In the genomic region with DNA sequence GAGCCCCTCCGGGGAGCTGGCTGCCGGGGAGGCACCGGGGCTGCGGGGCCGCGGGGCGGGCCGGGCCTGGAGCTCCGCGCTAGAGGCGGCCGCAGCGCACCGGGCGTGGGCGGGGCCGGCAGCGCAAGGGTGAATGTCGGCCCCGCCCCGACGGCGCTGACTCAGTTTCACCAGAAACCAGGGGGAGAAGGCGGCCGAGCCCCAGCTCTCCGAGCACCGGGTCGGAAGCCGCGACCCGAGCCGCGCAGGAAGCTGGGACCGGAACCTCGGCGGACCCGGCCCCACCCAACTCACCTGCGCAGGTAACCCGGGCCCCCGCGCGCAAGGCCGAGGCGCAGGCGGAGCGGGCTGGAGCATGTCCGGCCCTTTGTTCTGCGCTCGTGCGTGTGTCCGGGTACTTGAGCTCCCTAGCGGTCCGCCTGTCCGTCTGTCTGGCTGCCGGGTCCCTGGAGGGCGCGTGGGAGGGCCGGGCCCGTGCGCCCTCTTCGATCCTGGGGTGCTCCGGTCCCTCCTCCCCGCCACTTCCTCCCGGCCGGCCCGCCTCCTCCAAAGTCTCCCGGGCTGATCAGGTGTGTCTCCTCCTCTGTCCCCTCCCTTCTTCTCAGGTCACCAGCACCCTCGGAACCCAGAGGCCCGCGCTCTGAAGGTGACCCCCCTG, we compare ENCODE assay signal across 8 cellular contexts. TPM values are rescaled to one million over a fixed set of nuclear protein-coding genes. Genes with fewer than 3 reads are reported as not detected.
DNase-seq lines count a peak whose midpoint lies in the region; ATAC-seq, FAIRE-seq and TF ChIP-seq lines count a peak whose summit lies in the region.

A gene with protein sequence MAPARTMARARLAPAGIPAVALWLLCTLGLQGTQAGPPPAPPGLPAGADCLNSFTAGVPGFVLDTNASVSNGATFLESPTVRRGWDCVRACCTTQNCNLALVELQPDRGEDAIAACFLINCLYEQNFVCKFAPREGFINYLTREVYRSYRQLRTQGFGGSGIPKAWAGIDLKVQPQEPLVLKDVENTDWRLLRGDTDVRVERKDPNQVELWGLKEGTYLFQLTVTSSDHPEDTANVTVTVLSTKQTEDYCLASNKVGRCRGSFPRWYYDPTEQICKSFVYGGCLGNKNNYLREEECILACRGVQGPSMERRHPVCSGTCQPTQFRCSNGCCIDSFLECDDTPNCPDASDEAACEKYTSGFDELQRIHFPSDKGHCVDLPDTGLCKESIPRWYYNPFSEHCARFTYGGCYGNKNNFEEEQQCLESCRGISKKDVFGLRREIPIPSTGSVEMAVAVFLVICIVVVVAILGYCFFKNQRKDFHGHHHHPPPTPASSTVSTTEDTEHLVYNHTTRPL (plus strand): TSS at position 164 of the 658 bp plus-strand sequence. CDS start 507 bp downstream, outside the sequence.

- peaks cover 25% of the 10 kb centered on the region for H3K27me3 Mint-ChIP-seq in activated naive CD8-positive, alpha-beta T cell treated with anti-CD3 and anti-CD28 coated beads, Interleukin-2, amount 50 U/mL, for 24 hours

- peaks cover 3% of the 10 kb centered on the region; the same call in 1 of the 2 replicates for H3K4me1 ChIP-seq in Panc1 (ENCODE audit: control insufficient read depth, insufficient read depth, low read length)
- peaks cover 42% of the 10 kb centered on the region for H3K4me1 ChIP-seq in keratinocyte (ENCODE audit: control insufficient read depth, extremely low read depth, insufficient read depth, low read length)

- CTCF ChIA-PET in Panc1 (lab: Charles Lee) = interaction anchor here (1.1 kb wide), 1 partner anchor 13 kb away, joined by 3 read pairs; no protein-coding TSS in a partner anchor

- peaks cover 30% of the 10 kb centered on the region for H3K4me1 Mint-ChIP-seq in activated naive CD8-positive, alpha-beta T cell treated with anti-CD3 and anti-CD28 coated beads, Interleukin-2, amount 50 U/mL, for 24 hours

- dilution Hi-C loops in keratinocyte (cut with MboI; ENCODE audit: extremely low pct_ligation_motif_present, low sequenced_read_pairs) = no loop called here

- peaks cover 21% of the 10 kb centered on the region for H4K20me1 ChIP-seq in keratinocyte (ENCODE audit: control insufficient read depth, extremely low read depth, insufficient read depth, low read length)

- H3K9ac ChIP-seq in keratinocyte (ENCODE audit: control insufficient read depth, extremely low read depth, insufficient read depth, low read length) = peak within 1 kb of the TSS; percentile 85

- peaks cover 44% of the 10 kb centered on the region for H3K79me2 ChIP-seq in keratinocyte (ENCODE audit: control insufficient read depth, insufficient read depth, low read length)

- H3K9me3 ChIP-seq in Panc1 (ENCODE audit: control insufficient read depth, insufficient read depth, low read depth, low read length) (no peaks in the 10 kb centered on the region), keratinocyte (ENCODE audit: control insufficient read depth, low read depth, low read length) (no peaks in the 10 kb centered on the region)

- TF ChIP-seq CTCF in GM12864 (IDR thresholded peaks at IDR 0.05; ENCODE audit: low read depth, low read length, missing control alignments) (no peak), Panc1 (IDR thresholded peaks at IDR 0.05) (no peak), keratinocyte (optimal IDR thresholded peaks at IDR 0.05 in 1 of 3, IDR thresholded peaks at IDR 0.05 in 1 of 3, conservative IDR thresholded peaks at IDR 0.05 in 1 of 3; ENCODE audit: extremely low read depth in 1 of 3, insufficient read depth in 2 of 3, low read length in 3 of 3) (no peak)

- intact Hi-C loops in Panc1 (cut with micrococcal nuclease; ENCODE audit: unreplicated experiment) = no loop called here

- POLR2A ChIA-PET in Panc1 (lab: Charles Lee) = no interaction called here

- no peak for FAIRE-seq in keratinocyte (lab: Jason Lieb, UNC)

- DNase-seq in GM12864 (ENCODE audit: low read depth) (no peak), Panc1 (ENCODE audit: low read depth, low spot score) (no peak), keratinocyte (ENCODE audit: low read depth, low spot score) (peak; percentile 55), NCI-H2029 treated with DMSO at 0.1 percent for 48 hours (lab: John Stamatoyannopoulos, UW) (no peak)
- peak; percentile 85 for DNase-seq in activated naive CD8-positive, alpha-beta T cell treated with anti-CD3 and anti-CD28 coated beads, Interleukin-2, amount 50 U/mL, for 24 hours
- peak; percentile 64 to 74 for DNase-seq in stimulated activated CD4-positive, alpha-beta T cell treated with anti-CD3 and anti-CD28 coated beads, Interleukin-2, amount 100 ng/mL, for 48 hours

- peak within 1 kb of the TSS; percentile 72 for H3K4me3 ChIP-seq in GM12864 (ENCODE audit: low read depth, low read length)
- peak within 1 kb of the TSS; percentile 43 to 53 for H3K4me3 ChIP-seq in Panc1 (ENCODE audit: low read depth in 2 of 2, low read length in 2 of 2)
- H3K4me3 ChIP-seq in keratinocyte (ENCODE audit: control insufficient read depth in 2 of 3, extremely low read depth in 1 of 3, insufficient read depth in 2 of 3, low read depth in 1 of 3, low read length in 3 of 3) = peak within 1 kb of the TSS; percentile 79 to 99 (median 95)

- peaks cover 2% of the 10 kb centered on the region; the same call in 1 of the 2 replicates for H3K36me3 ChIP-seq in Panc1 (ENCODE audit: control insufficient read depth, insufficient read depth, low read length)
- H3K36me3 ChIP-seq in keratinocyte (ENCODE audit: control insufficient read depth in 2 of 2, extremely low read depth in 1 of 2, insufficient read depth in 2 of 2, low read length in 2 of 2) = peaks cover 1 to 20% of the 10 kb centered on the region in 2 experiments

- BruUV-seq in Panc1 (replicated peaks; lab: Mats Ljungman, UMichigan) = no TSS peak

- H3K9me1 ChIP-seq in keratinocyte (ENCODE audit: control insufficient read depth, extremely low read depth, insufficient read depth, low read length) = peaks cover 4% of the 10 kb centered on the region

- H3K27me3 ChIP-seq in Panc1 (ENCODE audit: control insufficient read depth, insufficient read depth, low read length) (peaks cover 5% of the 10 kb centered on the region; the same call in 1 of the 2 replicates), keratinocyte (ENCODE audit: control insufficient read depth, extremely low read depth, insufficient read depth, low read length) (no peaks in the 10 kb centered on the region)

- peak within 1 kb of the TSS; percentile 86 for H3K4me3 Mint-ChIP-seq in activated naive CD8-positive, alpha-beta T cell treated with anti-CD3 and anti-CD28 coated beads, Interleukin-2, amount 50 U/mL, for 24 hours

- no peak within 1 kb of the TSS for H3K27ac ChIP-seq in Panc1 (ENCODE audit: low read length)
- peak within 1 kb of the TSS; percentile 92 for H3K27ac ChIP-seq in keratinocyte (ENCODE audit: control insufficient read depth, insufficient read depth, low read length)

- H3K36me3 Mint-ChIP-seq in activated naive CD8-positive, alpha-beta T cell treated with anti-CD3 and anti-CD28 coated beads, Interleukin-2, amount 50 U/mL, for 24 hours (ENCODE audit: low read depth) = peaks cover 3% of the 10 kb centered on the region

- peak within 1 kb of the TSS; percentile 97 for H3K4me2 ChIP-seq in keratinocyte (ENCODE audit: control insufficient read depth, extremely low read depth, insufficient read depth, low read depth, low read length)

- peak; percentile 42 for ATAC-seq in Panc1
- ATAC-seq in activated naive CD8-positive, alpha-beta T cell treated with anti-CD3 and anti-CD28 coated beads, Interleukin-2, amount 50 U/mL, for 24 hours = peak; percentile 83
- no peak for ATAC-seq in GM18517 (IDR thresholded peaks at IDR 0.05; ENCODE audit: unreplicated experiment)
- ATAC-seq in GM19467 (IDR thresholded peaks at IDR 0.05; ENCODE audit: unreplicated experiment) = no peak

- peak within 1 kb of the TSS; percentile 27 for H3K27ac Mint-ChIP-seq in activated naive CD8-positive, alpha-beta T cell treated with anti-CD3 and anti-CD28 coated beads, Interleukin-2, amount 50 U/mL, for 24 hours

- in situ Hi-C loops in Panc1 (cut with HindIII; ENCODE audit: low pct_unique_long_range_greater_than_20kb, low sequenced_read_pairs) = no loop called here

- H2AFZ ChIP-seq in keratinocyte (ENCODE audit: control insufficient read depth, low read length) = peak within 1 kb of the TSS; percentile 82

- no peaks in the 10 kb centered on the region for H3K9me3 Mint-ChIP-seq in activated naive CD8-positive, alpha-beta T cell treated with anti-CD3 and anti-CD28 coated beads, Interleukin-2, amount 50 U/mL, for 24 hours

RNA-seq across cellular contexts. Expression of the gene that starts here (rescaled TPM):
- 32.7 TPM for total RNA-seq in Panc1 (2021; ENCODE audit: unreplicated experiment)
- polyA plus RNA-seq in Panc1 (2012; ENCODE audit: insufficient read length) = 63.2 TPM
- 30.1 to 146 TPM (median 40.9 TPM) in 3 replicates for polyA plus RNA-seq in keratinocyte
- 70.3 TPM for polyA plus RNA-seq in keratinocyte (2011; ENCODE audit: low read depth)
- 50.7 and 75.2 TPM in 2 replicates for polyA plus RNA-seq in keratinocyte (2011; cell fraction: cytosol; rRNA removed)
- 223 and 225 TPM in 2 replicates for polyA plus RNA-seq in keratinocyte (2011; cell fraction: nucleus; rRNA removed)
- 112 and 163 TPM in 2 replicates for polyA plus RNA-seq in keratinocyte (2012; ENCODE audit: low replicate concordance)
- 55.5 to 213 TPM (median 69.5 TPM) in 3 replicates for polyA minus RNA-seq in keratinocyte
- polyA minus RNA-seq in keratinocyte (2011; cell fraction: cytosol; rRNA and poly(A)+ RNA removed) = 91.3 TPM
- polyA minus RNA-seq in keratinocyte (2011; cell fraction: nucleus; rRNA and poly(A)+ RNA removed) = 169 and 184 TPM in 2 replicates

Comparison
In these comparisons a context has a peak if more than half of its experiments do, and no peak if none do; other contexts are left out.
1. DNase-seq: peak in activated naive CD8-positive, alpha-beta T cell treated with anti-CD3 and anti-CD28 coated beads, Interleukin-2, amount 50 U/mL, for 24 hours (single experiment), keratinocyte (single experiment) and stimulated activated CD4-positive, alpha-beta T cell treated with anti-CD3 and anti-CD28 coated beads, Interleukin-2, amount 100 ng/mL, for 48 hours (2 of 2); none in GM12864 (single experiment), Panc1 (single experiment) and NCI-H2029 treated with DMSO at 0.1 percent for 48 hours (single experiment).
2. ATAC-seq: peak in Panc1 (single experiment) and activated naive CD8-positive, alpha-beta T cell treated with anti-CD3 and anti-CD28 coated beads, Interleukin-2, amount 50 U/mL, for 24 hours (single experiment); none in GM18517 (single experiment) and GM19467 (single experiment).
3. Peak in every context shown above with its lines, with median percentiles within 50 percentile points of each other: H3K4me3 ChIP-seq.